In the genomic region with DNA sequence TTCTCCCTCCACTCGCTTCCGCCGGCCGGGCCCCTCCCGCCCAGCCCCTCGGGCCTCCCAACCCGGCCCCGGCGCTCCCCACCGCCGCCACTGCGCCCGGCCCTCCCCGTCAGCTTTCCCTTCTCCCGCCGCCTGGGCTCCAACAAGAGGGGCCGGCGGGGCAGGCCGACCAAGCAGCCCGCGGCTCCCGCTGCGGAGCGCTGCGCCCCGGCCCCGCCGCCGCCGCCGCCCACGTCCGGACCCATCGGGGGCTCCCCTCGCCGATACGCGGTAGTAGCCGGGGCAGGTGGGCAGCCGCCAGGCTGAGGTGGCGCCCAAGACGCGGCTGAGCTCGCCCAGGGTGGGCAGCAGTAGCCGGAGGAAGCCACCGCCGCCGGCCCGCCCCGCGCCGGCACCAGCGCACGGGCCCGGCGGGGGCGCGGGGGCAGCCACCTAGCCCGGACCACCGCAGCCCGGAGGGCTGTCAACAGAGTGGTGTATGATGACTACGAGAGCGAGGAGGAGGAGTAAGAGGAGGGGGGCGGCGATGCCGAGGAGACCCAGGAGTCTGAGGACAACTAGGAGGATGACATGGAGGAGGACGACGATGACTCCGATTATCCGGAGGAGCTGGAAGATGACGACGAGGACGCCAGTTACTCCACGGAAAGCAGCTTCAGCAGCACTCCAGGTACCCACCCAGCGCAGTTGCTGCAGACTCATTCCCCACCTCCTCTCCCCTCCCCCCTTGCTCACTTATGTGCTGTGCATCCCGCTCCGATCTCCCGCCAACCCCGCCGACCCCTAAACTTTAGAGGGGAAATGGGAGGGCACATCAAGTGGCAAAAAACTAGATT, we compare ENCODE assay signal across 8 cellular contexts. TPM values are rescaled to one million over a fixed set of nuclear protein-coding genes. Genes with fewer than 3 reads are reported as not detected.
DNase-seq lines count a peak whose midpoint lies in the region; ATAC-seq, FAIRE-seq and TF ChIP-seq lines count a peak whose summit lies in the region.

No MANE protein-coding gene starts in this region.

- no peak for FAIRE-seq in pancreas (lab: Jason Lieb, UNC)

- H3F3A ChIP-seq in PC-9 (ENCODE audit: insufficient read depth, low read depth) = peaks cover 17% of the 10 kb centered on the region

- DNase-seq in AG09309 (ENCODE audit: low read depth) = no peak
- peak in 1 of 2 experiments; percentile 6 for DNase-seq in PC-9
- DNase-seq in activated naive CD8-positive, alpha-beta T cell treated with anti-CD3 and anti-CD28 coated beads for 36 hours = peak; percentile 67
- peak; percentile 29 to 60 for DNase-seq in cardiac muscle cell (ENCODE audit: low read depth in 1 of 2, low spot score in 1 of 2)
- peak in 3 of 6 donors; percentile 16 to 39 (median 31) for DNase-seq in pancreas
- no peak for DNase-seq in vagina (ENCODE audit: extremely low spot score in 2 of 2)

- peak overlapping the region; percentile 84 for H2AFZ ChIP-seq in PC-9

- CTCF ChIA-PET in PC-9 (lab: Charles Lee) = interaction anchor here (0.6 to 1.0 kb wide), 5 partner anchors 10 to 132 kb away, joined by 3 to 6 read pairs (median 4); no protein-coding TSS in a partner anchor

- POLR2A ChIA-PET in PC-9 (lab: Charles Lee; ENCODE audit: unreplicated experiment) = no interaction called here

- H3K27ac ChIP-seq in PC-9 = no peak overlapping the region
- peak overlapping the region; percentile 93 for H3K27ac ChIP-seq in cardiac muscle cell
- H3K27ac ChIP-seq in pancreas = peak overlapping the region; percentile 35 to 80 (median 64)
- H3K27ac ChIP-seq in vagina = peak overlapping the region; percentile 95

- H3K9me3 ChIP-seq in PC-9 (ENCODE audit: insufficient read depth, low read depth) (no peaks in the 10 kb centered on the region), cardiac muscle cell (ENCODE audit: low read depth) (no peaks in the 10 kb centered on the region), pancreas (no peaks in the 10 kb centered on the region), vagina (no peaks in the 10 kb centered on the region)

- H3K4me1 ChIP-seq in PC-9 (replicated peaks; ENCODE audit: insufficient read depth) = peaks cover 9% of the 10 kb centered on the region; the same call in 1 of the 2 replicates
- peaks cover 6% of the 10 kb centered on the region for H3K4me1 ChIP-seq in cardiac muscle cell (ENCODE audit: low read depth)
- H3K4me1 ChIP-seq in pancreas = peaks cover 0 to 9% (median 4%) of the 10 kb centered on the region in 3 donors
- H3K4me1 ChIP-seq in vagina = peaks cover 32% of the 10 kb centered on the region

- H3K36me3 ChIP-seq in PC-9 (ENCODE audit: low read depth) = no peaks in the 10 kb centered on the region
- H3K36me3 ChIP-seq in cardiac muscle cell = no peaks in the 10 kb centered on the region
- no peaks in the 10 kb centered on the region for H3K36me3 ChIP-seq in pancreas
- no peaks in the 10 kb centered on the region for H3K36me3 ChIP-seq in vagina

- peak overlapping the region; percentile 87 for H3K4me3 Mint-ChIP-seq in activated naive CD8-positive, alpha-beta T cell treated with anti-CD3 and anti-CD28 coated beads for 36 hours

- no peak for TF ChIP-seq POLR2A in vagina (IDR thresholded peaks at IDR 0.05)

- no peak for TF ChIP-seq CTCF in AG09309 (IDR thresholded peaks at IDR 0.05; ENCODE audit: control insufficient read depth, insufficient read depth, low read depth, low read length, missing control alignments)
- TF ChIP-seq CTCF in PC-9 (conservative IDR thresholded peaks at IDR 0.05) = no peak
- no peak for TF ChIP-seq CTCF in cardiac muscle cell (IDR thresholded peaks at IDR 0.05; ENCODE audit: low read depth, low read length)
- TF ChIP-seq CTCF in pancreas (IDR thresholded peaks at IDR 0.05) = no peak
- no peak for TF ChIP-seq CTCF in vagina (IDR thresholded peaks at IDR 0.05)

- H3K4me3 ChIP-seq in AG09309 (ENCODE audit: control insufficient read depth, low read depth, low read length) (peak overlapping the region; percentile 64), PC-9 (peak overlapping the region; percentile 86), cardiac muscle cell (peak overlapping the region; percentile 90), pancreas (peak overlapping the region; percentile 55 to 93 (median 84)), vagina (peak overlapping the region; percentile 85 to 86)

- no peaks in the 10 kb centered on the region for H3K27me3 Mint-ChIP-seq in activated naive CD8-positive, alpha-beta T cell treated with anti-CD3 and anti-CD28 coated beads for 36 hours

- intact Hi-C loops in PC-9 (cut with micrococcal nuclease; ENCODE audit: unreplicated experiment) (loop anchor here (2.0 kb wide), 1 partner anchor 135 kb away; a partner anchor contains a TSS), pancreas (cut with DNase I) (loop anchor here in 1 of 3 donors (10.0 kb wide), 1 partner anchor 127 kb away; no protein-coding TSS in a partner anchor), vagina (cut with DNase I) (no loop called here)

- H3K79me2 ChIP-seq in PC-9 (ENCODE audit: low read depth) = no peaks in the 10 kb centered on the region

- no peaks in the 10 kb centered on the region for H4K20me1 ChIP-seq in PC-9 (ENCODE audit: insufficient read depth)

- H3K27me3 ChIP-seq in PC-9 (ENCODE audit: insufficient read depth, low read depth) = no peaks in the 10 kb centered on the region
- no peaks in the 10 kb centered on the region for H3K27me3 ChIP-seq in cardiac muscle cell
- H3K27me3 ChIP-seq in pancreas = no peaks in the 10 kb centered on the region
- no peaks in the 10 kb centered on the region for H3K27me3 ChIP-seq in vagina

- H3K4me1 Mint-ChIP-seq in activated naive CD8-positive, alpha-beta T cell treated with anti-CD3 and anti-CD28 coated beads for 36 hours = peaks cover 39% of the 10 kb centered on the region

- ATAC-seq in GM19023 (IDR thresholded peaks at IDR 0.05; ENCODE audit: unreplicated experiment) (peak; percentile 55), HG03175 (IDR thresholded peaks at IDR 0.05; ENCODE audit: unreplicated experiment) (peak; percentile 52), pancreas (peak; percentile 64 to 82 (median 72))

- H3K9me2 ChIP-seq in PC-9 (ENCODE audit: insufficient read depth) = no peaks in the 10 kb centered on the region

- no TSS peak for BruUV-seq in PC-9 (replicated peaks; lab: Mats Ljungman, UMichigan)

- peaks cover 6% of the 10 kb centered on the region for H3K36me3 Mint-ChIP-seq in activated naive CD8-positive, alpha-beta T cell treated with anti-CD3 and anti-CD28 coated beads for 36 hours

- H3K27ac Mint-ChIP-seq in activated naive CD8-positive, alpha-beta T cell treated with anti-CD3 and anti-CD28 coated beads for 36 hours = peak overlapping the region; percentile 84

- H3K4me2 ChIP-seq in PC-9 = peak overlapping the region; percentile 99

- no peaks in the 10 kb centered on the region for H3K9me3 Mint-ChIP-seq in activated naive CD8-positive, alpha-beta T cell treated with anti-CD3 and anti-CD28 coated beads for 36 hours

- WGBS in pancreas, 2 donors = 1 to 2% methylated on average over 43 to 80 of the region's 80 CpGs

RNA-seq across cellular contexts. Expression of a gene that starts 0.5 kb away (rescaled TPM):
- 13.8 and 15.8 TPM in 2 replicates for total RNA-seq in PC-9 (2021)
- total RNA-seq in activated naive CD8-positive, alpha-beta T cell treated with anti-CD3 and anti-CD28 coated beads for 36 hours = 10 to 100 TPM; 11.3 to 12.2 TPM
- 14.1 and 16.3 TPM in 2 replicates for total RNA-seq in cardiac muscle cell
- 9.5 and 16.3 TPM in 2 replicates for polyA plus RNA-seq in cardiac muscle cell
- 10 to 100 TPM in 1 of 6 donors, 1 to 10 TPM in 5; 2.9 to 11.0 (median 5.7) TPM for total RNA-seq in pancreas
- polyA plus RNA-seq in pancreas = 10 to 100 TPM in 1 of 2 donors, 1 to 10 TPM in 1; 8.2 to 11.9 TPM
- 33.6 TPM for total RNA-seq in vagina

Comparison
In these comparisons a context has a peak if more than half of its experiments do, and no peak if none do; other contexts are left out.
1. DNase-seq: peak in activated naive CD8-positive, alpha-beta T cell treated with anti-CD3 and anti-CD28 coated beads for 36 hours (single experiment) and cardiac muscle cell (2 of 2); none in AG09309 (single experiment) and vagina (0 of 2).
2. Peak in every context shown above with its lines, with median percentiles within 50 percentile points of each other: H3K4me3 ChIP-seq and ATAC-seq.